In genomic region chr2:161556440-161556839, GRCh38 we compare ENCODE assay signal across 16 cellular contexts.
DNase-seq lines count a peak whose midpoint lies in the region; ATAC-seq, FAIRE-seq and TF ChIP-seq lines count a peak whose summit lies in the region.
"Had no signal": no experiment of that assay in that cellular context is flagged by ENCODE, and none has a peak within 500 bp of the region (broad histone marks: within the 10 kb centered on the region; RNA-seq: fewer than 3 reads in every experiment).

No MANE protein-coding gene starts in this region.

- 1% methylated on average over 2 of the region's 2 CpGs for WGBS in HepG2 (ENCODE audit: low lambda C conversion rate)
- 32% methylated on average over 2 of the region's 2 CpGs for WGBS in right lobe of liver (ENCODE audit: insufficient coverage, low coverage, low lambda C conversion rate, missing lambda C conversion rate)
- WGBS in suprapubic skin: 69% methylated on average over 2 of the region's 2 CpGs

- no peak for TF ChIP-seq RAD21 in HepG2 (CRISPR knock-in tag; IDR thresholded peaks at IDR 0.05)

- H3K79me2 ChIP-seq in HepG2 (ENCODE audit: insufficient read depth, low read length): no peaks in the 10 kb centered on the region
- H3K79me2 ChIP-seq in OCI-LY7 (ENCODE audit: insufficient read depth, low read depth, low read length): no peaks in the 10 kb centered on the region

- FAIRE-seq in HepG2 (lab: Jason Lieb, UNC): no peak
- FAIRE-seq: astrocyte, colon had no signal

- no peak overlapping the region for H3K4me2 ChIP-seq in HepG2 (ENCODE audit: low read depth, low read length)
- H3K4me2 ChIP-seq in OCI-LY7 (ENCODE audit: low read length): no peak overlapping the region

- H2AFZ ChIP-seq in HepG2 (ENCODE audit: low read length) (no peak overlapping the region), OCI-LY7 (ENCODE audit: low read length) (no peak overlapping the region)

- CTCF ChIA-PET in HepG2 (lab: Yijun Ruan, JAX; ENCODE audit: low intra/inter-chr PET ratio, low total read pairs) (no interaction called here), OCI-LY7 (lab: Charles Lee; ENCODE audit: unreplicated experiment) (no interaction called here)

- no peak for TF ChIP-seq EP300 in HepG2 (IDR thresholded peaks at IDR 0.05; ENCODE audit: low read depth in 2 of 2, low read length in 2 of 2)
- no peak for TF ChIP-seq EP300 in HepG2 (CRISPR knock-in tag; IDR thresholded peaks at IDR 0.05; ENCODE audit: borderline replicate concordance)
- no peak for TF ChIP-seq EP300 in suprapubic skin (IDR thresholded peaks at IDR 0.05)

- BruUV-seq in HepG2 (replicated peaks; lab: Mats Ljungman, UMichigan): no TSS peak
- BruUV-seq in OCI-LY7 (replicated peaks; lab: Mats Ljungman, UMichigan): no TSS peak

- H3K27me3 ChIP-seq in HepG2 (ENCODE audit: control insufficient read depth in 1 of 2, insufficient read depth in 2 of 2, low read length in 2 of 2): no peaks in the 10 kb centered on the region
- H3K27me3 ChIP-seq in right lobe of liver: no peaks in the 10 kb centered on the region
- H3K27me3 ChIP-seq in suprapubic skin: no peaks in the 10 kb centered on the region

- H3K4me3 ChIP-seq in HepG2 (replicated peaks in 1 of 3; ENCODE audit: insufficient read depth in 1 of 3, low read depth in 2 of 3, low read length in 3 of 3) (no peak overlapping the region), right lobe of liver (no peak overlapping the region), OCI-LY7 (ENCODE audit: low read depth, low read length, poor library complexity, severe bottlenecking) (no peak overlapping the region), fibroblast of pulmonary artery (replicated peaks; ENCODE audit: low read depth, low read length) (no peak overlapping the region), suprapubic skin (no peak overlapping the region)
- H3K4me3 ChIP-seq: prostate gland had no signal

- in situ Hi-C loops in HepG2 (cut with HindIII; ENCODE audit: extremely low pct_ligation_motif_present, low pct_unique_long_range_greater_than_20kb): loop anchor here (25.0 kb wide), 1 partner anchor 294 kb away; no protein-coding TSS in a partner anchor

- DNase-seq in HepG2 (ENCODE audit: low spot score) (no peak), right lobe of liver (no peak), OCI-LY7 (ENCODE audit: low spot score) (no peak), fibroblast of pulmonary artery (ENCODE audit: low read depth) (peak; percentile 0), superior temporal gyrus (ENCODE audit: extremely low spot score) (no peak), NCI-H1048 (lab: John Stamatoyannopoulos, UW) (no peak), suprapubic skin (ENCODE audit: low spot score in 2 of 2) (no peak)
- DNase-seq: CD4-positive, CD25-positive, alpha-beta regulatory T cell; natural killer cell; NCI-H345 had no signal

- H3K9me3 ChIP-seq in HepG2 (ENCODE audit: low read length): no peaks in the 10 kb centered on the region
- H3K9me3 ChIP-seq in right lobe of liver: no peaks in the 10 kb centered on the region
- H3K9me3 ChIP-seq in OCI-LY7 (ENCODE audit: low read length): no peaks in the 10 kb centered on the region
- H3K9me3 ChIP-seq in suprapubic skin: peaks cover under 1% of the 10 kb centered on the region
- H3K9me3 ChIP-seq: prostate gland had no signal

- TF ChIP-seq CTCF in HepG2 (CRISPR knock-in tag; IDR thresholded peaks at IDR 0.05) (no peak), right lobe of liver (IDR thresholded peaks at IDR 0.05) (no peak), OCI-LY7 (conservative IDR thresholded peaks at IDR 0.05; ENCODE audit: low read length) (peak; percentile 49), fibroblast of pulmonary artery (IDR thresholded peaks at IDR 0.05; ENCODE audit: low read length, missing control alignments) (no peak), suprapubic skin (IDR thresholded peaks at IDR 0.05) (no peak)

- no peaks in the 10 kb centered on the region for H3K4me1 ChIP-seq in HepG2 (ENCODE audit: insufficient read depth, low read length)
- no peaks in the 10 kb centered on the region for H3K4me1 ChIP-seq in right lobe of liver
- H3K4me1 ChIP-seq in OCI-LY7 (ENCODE audit: insufficient read depth, low read length, poor library complexity, severe bottlenecking): no peaks in the 10 kb centered on the region
- no peaks in the 10 kb centered on the region for H3K4me1 ChIP-seq in suprapubic skin
- H3K4me1 ChIP-seq: prostate gland had no signal

- POLR2A ChIA-PET in HepG2 (lab: Yijun Ruan, JAX) (no interaction called here), OCI-LY7 (lab: Charles Lee) (no interaction called here)

- ATAC-seq in HepG2 (no peak), right lobe of liver (no peak), HG02610 (IDR thresholded peaks at IDR 0.05; ENCODE audit: unreplicated experiment) (no peak)
- ATAC-seq: natural killer cell; stimulated activated memory B cell treated with anti-CD40 and anti-IgM and Interleukin-4, amounts not matched to agents 10 μg/mL and 1 μg/mL and 100 μg/mL, for 72 hours had no signal

- no peak overlapping the region for H3K27ac ChIP-seq in HepG2 (ENCODE audit: extremely low read length, insufficient read depth, low read length)
- H3K27ac ChIP-seq in right lobe of liver: no peak overlapping the region
- H3K27ac ChIP-seq in OCI-LY7 (ENCODE audit: low read depth, low read length, poor library complexity, severe bottlenecking): no peak overlapping the region
- no peak overlapping the region for H3K27ac ChIP-seq in suprapubic skin
- H3K27ac ChIP-seq: HL-60, prostate gland had no signal

- intact Hi-C loops in HepG2 (cut with micrococcal nuclease; ENCODE audit: unreplicated experiment): loop anchor here (5.0 to 10.0 kb wide), 2 partner anchors 274 to 312 kb away; no protein-coding TSS in a partner anchor
- intact Hi-C loops in right lobe of liver (cut with DNase I): no loop called here
- intact Hi-C loops in OCI-LY7 (cut with micrococcal nuclease; ENCODE audit: unreplicated experiment): no loop called here

- H3K36me3 ChIP-seq in HepG2 (replicated peaks in 1 of 2; ENCODE audit: control insufficient read depth in 1 of 2, insufficient read depth in 2 of 2, low read length in 2 of 2) (no peaks in the 10 kb centered on the region), right lobe of liver (no peaks in the 10 kb centered on the region), OCI-LY7 (ENCODE audit: insufficient read depth, low read length) (no peaks in the 10 kb centered on the region), suprapubic skin (no peaks in the 10 kb centered on the region)
- H3K36me3 ChIP-seq: prostate gland had no signal

- TF ChIP-seq POLR2A in HepG2 (IDR thresholded peaks at IDR 0.05; ENCODE audit: insufficient read depth in 1 of 2, low read depth in 2 of 2, low read length in 2 of 2) (no peak), right lobe of liver (IDR thresholded peaks at IDR 0.05) (no peak), suprapubic skin (IDR thresholded peaks at IDR 0.05) (no peak)

- no peaks in the 10 kb centered on the region for H3K9me2 ChIP-seq in OCI-LY7 (ENCODE audit: insufficient read depth, low read length)

- no peak overlapping the region for H3K9ac ChIP-seq in HepG2 (ENCODE audit: insufficient read depth, low read depth, low read length)

- H4K20me1 ChIP-seq in HepG2 (ENCODE audit: insufficient read depth, low read length): no peaks in the 10 kb centered on the region
- H4K20me1 ChIP-seq in OCI-LY7 (ENCODE audit: insufficient read depth, low read length): no peaks in the 10 kb centered on the region

TF ChIP-seq in HepG2, 621 proteins besides CTCF, POLR2A, EP300 and RAD21:
- peak; percentile 20; the same call in 1 of the 2 replicates for TF ChIP-seq STAG1 (CRISPR knock-in tag; IDR thresholded peaks at IDR 0.05)
- TF ChIP-seq LRRFIP1 (CRISPR knock-in tag; conservative IDR thresholded peaks at IDR 0.05): no peak
